Comparison of ENCODE assay signal across 8 cellular contexts in genomic region chr16:88417684-88418476, GRCh38.
"Had no signal": no experiment of that assay in that cellular context is flagged by ENCODE, and none has a peak within 500 bp of the region (broad histone marks: within the 10 kb centered on the region; RNA-seq: fewer than 3 reads in every experiment).

No MANE protein-coding gene starts in this region.

- H3K9me3 ChIP-seq: HAP-1 had no signal

- H3K4me3 ChIP-seq: GM23338, HAP-1 had no signal

- DNase-seq: HFFc6, KBM-7 had no signal

- H3K27ac ChIP-seq: HL-60, KMS-11 had no signal

- H3K9ac ChIP-seq: KMS-11 had no signal

- H2AFZ ChIP-seq: GM23338 had no signal

- ATAC-seq: GM23338, HCT116 had no signal

- FAIRE-seq: H1 had no signal

- H3K4me2 ChIP-seq: GM23338, KMS-11 had no signal

- H3K4me1 ChIP-seq: HAP-1 had no signal

- H3K36me3 ChIP-seq: HAP-1 had no signal
